11 cellular contexts compared by ENCODE assay signal in genomic region chr14:61343991-61344405, GRCh38. TPM values are rescaled to one million over a fixed set of nuclear protein-coding genes. Genes with fewer than 3 reads are reported as not detected.
DNase-seq lines count a peak whose midpoint lies in the region; ATAC-seq, FAIRE-seq and TF ChIP-seq lines count a peak whose summit lies in the region.
"Had no signal": no experiment of that assay in that cellular context is flagged by ENCODE, and none has a peak within 500 bp of the region (broad histone marks: within the 10 kb centered on the region; RNA-seq: fewer than 3 reads in every experiment).

No MANE protein-coding gene starts in this region.

- H3K9me3 Mint-ChIP-seq in activated CD4-positive, alpha-beta memory T cell treated with anti-CD3 and anti-CD28 coated beads for 36 hours, result peaks cover 6% of the 10 kb centered on the region

- CTCF ChIA-PET in activated CD4-positive, alpha-beta memory T cell treated with anti-CD3 and anti-CD28 coated beads for 36 hours (lab: Charles Lee), result interaction anchor here (0.8 to 8.1 kb wide), 10 partner anchors 11 to 108 kb away, joined by 3 to 57 read pairs (median 3); partner anchors contain the start of gene PRKCH

- peaks cover 17 to 95% (median 64%) of the 10 kb centered on the region in 3 donors for H3K4me1 ChIP-seq in esophagus squamous epithelium
- H3K4me1 ChIP-seq: testis had no signal

- H3K27ac ChIP-seq in esophagus squamous epithelium, result peak overlapping the region; percentile 57 to 87 (median 72)

- TF ChIP-seq POLR2A in GM12891 (IDR thresholded peaks at IDR 0.05; ENCODE audit: low read depth, low read length) (no peak), esophagus squamous epithelium (IDR thresholded peaks at IDR 0.05) (no peak)

- WGBS in esophagus squamous epithelium, 2 donors, result 74 to 81% methylated on average over 3 to 4 of the region's 4 CpGs

- no peaks in the 10 kb centered on the region for H3K9me3 ChIP-seq in esophagus squamous epithelium
- H3K9me3 ChIP-seq: testis had no signal

- TF ChIP-seq CTCF in esophagus squamous epithelium (IDR thresholded peaks at IDR 0.05), result no peak

- intact Hi-C loops in activated CD4-positive, alpha-beta memory T cell treated with anti-CD3 and anti-CD28 coated beads for 36 hours (cut with micrococcal nuclease), result loop anchor here (2.0 to 5.0 kb wide), 3 partner anchors 63 to 318 kb away; no protein-coding TSS in a partner anchor
- intact Hi-C loops in esophagus squamous epithelium (cut with DNase I), result no loop called here

- peaks cover 32% of the 10 kb centered on the region for H3K36me3 Mint-ChIP-seq in activated CD4-positive, alpha-beta memory T cell treated with anti-CD3 and anti-CD28 coated beads for 36 hours

- POLR2A ChIA-PET in activated CD4-positive, alpha-beta memory T cell treated with anti-CD3 and anti-CD28 coated beads for 36 hours (lab: Charles Lee), result interaction anchor here (0.6 to 11.6 kb wide), 14 partner anchors 9 to 355 kb away, joined by 3 to 216 read pairs (median 4); partner anchors contain the start of genes HIF1A and PRKCH

- no peaks in the 10 kb centered on the region for H3K27me3 ChIP-seq in esophagus squamous epithelium
- H3K27me3 ChIP-seq: testis had no signal

- DNase-seq in GM12891 (ENCODE audit: insufficient read length, low spot score) (no peak), esophagus squamous epithelium (lab: John Stamatoyannopoulos, UW) (no peak), AG20443 (ENCODE audit: low spot score) (no peak), GDM1 (lab: John Stamatoyannopoulos, UW) (no peak)
- peak; percentile 68 for DNase-seq in activated CD4-positive, alpha-beta memory T cell treated with anti-CD3 and anti-CD28 coated beads for 36 hours
- peak; percentile 57 for DNase-seq in stimulated activated CD4-positive, alpha-beta T cell treated with anti-CD3 and anti-CD28 coated beads, Interleukin-4, amount 100 ng/mL, for 24 hours
- DNase-seq: activated CD4-positive, CD25-positive, alpha-beta regulatory T cell treated with anti-CD3 and anti-CD28 coated beads, Interleukin-2, amount 50 U/mL, for 72 hours; islet precursor cell; testis had no signal

- peak overlapping the region in 2 of 4 donors; percentile 9 to 29 for H3K4me3 ChIP-seq in esophagus squamous epithelium
- H3K4me3 ChIP-seq: testis had no signal

- peak overlapping the region; percentile 98 for H3K27ac Mint-ChIP-seq in activated CD4-positive, alpha-beta memory T cell treated with anti-CD3 and anti-CD28 coated beads for 36 hours

- H3K27me3 Mint-ChIP-seq in activated CD4-positive, alpha-beta memory T cell treated with anti-CD3 and anti-CD28 coated beads for 36 hours, result no peaks in the 10 kb centered on the region

- peak; percentile 68 for FAIRE-seq in GM12891 (lab: Jason Lieb, UNC)

- ATAC-seq in HG03135 (IDR thresholded peaks at IDR 0.05; ENCODE audit: unreplicated experiment) (no peak), GM18520 (IDR thresholded peaks at IDR 0.05; ENCODE audit: unreplicated experiment) (no peak)

- peak overlapping the region; percentile 82 for H3K4me3 Mint-ChIP-seq in activated CD4-positive, alpha-beta memory T cell treated with anti-CD3 and anti-CD28 coated beads for 36 hours

- peaks cover 94% of the 10 kb centered on the region for H3K4me1 Mint-ChIP-seq in activated CD4-positive, alpha-beta memory T cell treated with anti-CD3 and anti-CD28 coated beads for 36 hours (ENCODE audit: low read depth)

- H3K36me3 ChIP-seq in esophagus squamous epithelium, result no peaks in the 10 kb centered on the region

TF ChIP-seq in GM12891, 5 proteins besides CTCF, POLR2A, EP300 and RAD21:
- no peak for TF ChIP-seq PAX5 (IDR thresholded peaks at IDR 0.05; ENCODE audit: insufficient read depth, low read length, severe bottlenecking)
- TF ChIP-seq POLR2AphosphoS5 (IDR thresholded peaks at IDR 0.05; ENCODE audit: low read depth, low read length), result no peak
- TF ChIP-seq POU2F2 (IDR thresholded peaks at IDR 0.05; ENCODE audit: low read depth, low read length), result no peak
- no peak for TF ChIP-seq SPI1 (IDR thresholded peaks at IDR 0.05; ENCODE audit: low read depth, low read length)
- TF ChIP-seq TAF1 (IDR thresholded peaks at IDR 0.05; ENCODE audit: low read depth, low read length), result no peak
TF ChIP-seq in GM12891: peak in this region for 0.

RNA-seq across cellular contexts. Expression of gene PRKCH, which starts 22.6 kb away (rescaled TPM):
- 45.7 TPM for polyA plus RNA-seq in GM12891 (2012; ENCODE audit: low read depth, missing spikeins)
- 100 to 1,000 TPM; 142 to 147 TPM for total RNA-seq in activated CD4-positive, alpha-beta memory T cell treated with anti-CD3 and anti-CD28 coated beads for 36 hours
- total RNA-seq in esophagus squamous epithelium, result 10 to 100 TPM; 34.5 to 51.3 (median 45.0) TPM

Comparison
In these comparisons a context has a peak if more than half of its experiments do, and no peak if none do; other contexts are left out.
1. DNase-seq: peak in activated CD4-positive, alpha-beta memory T cell treated with anti-CD3 and anti-CD28 coated beads for 36 hours (single experiment) and stimulated activated CD4-positive, alpha-beta T cell treated with anti-CD3 and anti-CD28 coated beads, Interleukin-4, amount 100 ng/mL, for 24 hours (single experiment); none in GM12891 (single experiment), esophagus squamous epithelium (single experiment), AG20443 (single experiment) and GDM1 (single experiment).